15 cellular contexts compared by ENCODE assay signal in genomic region chr3:11690863-11691833, GRCh38. TPM values are rescaled to one million over a fixed set of nuclear protein-coding genes. Genes with fewer than 3 reads are reported as not detected.
A peak's percentile ranks its signal among the peaks of the same experiment; 100 is the strongest.
DNase-seq lines count a peak whose midpoint lies in the region; ATAC-seq, FAIRE-seq and TF ChIP-seq lines count a peak whose summit lies in the region.
"Had no signal": no experiment of that assay in that cellular context is flagged by ENCODE, and none has a peak within 500 bp of the region (broad histone marks: within the 10 kb centered on the region; RNA-seq: fewer than 3 reads in every experiment).

No MANE protein-coding gene starts in this region.

- in situ Hi-C loops in astrocyte of the cerebellum (cut with HindIII; ENCODE audit: low sequenced_read_pairs), result no loop called here

- no peak for TF ChIP-seq CTCF in astrocyte of the cerebellum (IDR thresholded peaks at IDR 0.05; ENCODE audit: low read depth, low read length, missing control alignments)
- TF ChIP-seq CTCF in prostate gland (IDR thresholded peaks at IDR 0.05), result no peak

- no peak for ATAC-seq in HG03342 (IDR thresholded peaks at IDR 0.05; ENCODE audit: unreplicated experiment)

- no peaks in the 10 kb centered on the region for H3K4me1 ChIP-seq in prostate gland (replicated peaks)
- H3K4me1 ChIP-seq: testis had no signal

- H3K36me3 ChIP-seq in prostate gland, result no peaks in the 10 kb centered on the region
- H3K36me3 ChIP-seq: right atrium auricular region had no signal

- no peak for TF ChIP-seq POLR2A in prostate gland (IDR thresholded peaks at IDR 0.05)

- FAIRE-seq in HTR-8/SVneo (lab: Jason Lieb, UNC), result peak; percentile 42
- peak; percentile 33 for FAIRE-seq in islet of Langerhans (lab: Jason Lieb, UNC)

- DNase-seq in A172 (ENCODE audit: low spot score) (peak; percentile 54), HTR-8/SVneo (ENCODE audit: insufficient read length, low spot score) (peak; percentile 55), astrocyte of the cerebellum (ENCODE audit: low read depth) (peak; percentile 19), NCI-H1105 (lab: John Stamatoyannopoulos, UW) (no peak), prostate gland (ENCODE audit: low spot score) (no peak), DMS 273 (lab: John Stamatoyannopoulos, UW; ENCODE audit: unreplicated experiment) (no peak)
- DNase-seq: activated CD4-positive, alpha-beta T cell treated with anti-CD3 and anti-CD28 coated beads, Interleukin-2, amount 10 ng/mL, durations not matched to agents 24 days and 14 days; activated gamma-delta T cell treated with Interleukin-2 at 50 U/mL for 16 hours; hippocampal formation; midbrain; NCI-H446; testis had no signal

- no peak overlapping the region for H3K27ac ChIP-seq in prostate gland
- H3K27ac ChIP-seq: right atrium auricular region, testis had no signal

- WGBS in prostate gland, result 63% methylated on average over 8 of the region's 8 CpGs

- H3K4me3 ChIP-seq in astrocyte of the cerebellum (ENCODE audit: low read depth, low read length) (no peak overlapping the region), prostate gland (no peak overlapping the region)
- H3K4me3 ChIP-seq: right atrium auricular region, testis had no signal

- H3K9me3 ChIP-seq in prostate gland, result no peaks in the 10 kb centered on the region
- H3K9me3 ChIP-seq: right atrium auricular region, testis had no signal

- intact Hi-C loops in prostate gland (cut with DNase I), result no loop called here

- H3K27me3 ChIP-seq in prostate gland (replicated peaks; ENCODE audit: insufficient read depth), result no peaks in the 10 kb centered on the region
- H3K27me3 ChIP-seq: right atrium auricular region, testis had no signal

RNA-seq across cellular contexts. Expression of gene VGLL4, which starts 47.4 kb away (rescaled TPM):
- 51.3 and 63.4 TPM in 2 replicates for total RNA-seq in A172 (2014; rRNA removed; shearing (Covaris generic))
- total RNA-seq in prostate gland, result 100 to 1,000 TPM in 1 of 2 donors, 10 to 100 TPM in 1; 87.2 to 203 TPM

Comparison
In these comparisons a context has a peak if more than half of its experiments do, and no peak if none do; other contexts are left out.
1. DNase-seq: peak in A172 (single experiment), HTR-8/SVneo (single experiment) and astrocyte of the cerebellum (single experiment); none in NCI-H1105 (single experiment), prostate gland (single experiment) and DMS 273 (single experiment).